In genomic region chr4:82303063-82303462, GRCh38 we compare ENCODE assay signal across 5 cellular contexts.
A peak's percentile ranks its signal among the peaks of the same experiment; 100 is the strongest.
DNase-seq lines count a peak whose midpoint lies in the region; ATAC-seq, FAIRE-seq and TF ChIP-seq lines count a peak whose summit lies in the region.
"Not testable (repeated sequence)": the region's sequence is repeated elsewhere in the genome, so short reads cannot be mapped to it uniquely, and the experiment has no call there.

No MANE protein-coding gene starts in this region.

- CTCF ChIA-PET in K562 (lab: Yijun Ruan, JAX; ENCODE audit: low intra/inter-chr PET ratio); HepG2 (lab: Yijun Ruan, JAX; ENCODE audit: low intra/inter-chr PET ratio, low total read pairs): not testable (repeated sequence)

- H2AFZ ChIP-seq in K562 (ENCODE audit: low read depth, low read length), result peak overlapping the region; percentile 89
- H2AFZ ChIP-seq in HepG2 (ENCODE audit: low read length), result not testable (repeated sequence)

- TF ChIP-seq POLR2A in K562 (conservative IDR thresholded peaks at IDR 0.05); HepG2 (IDR thresholded peaks at IDR 0.05; ENCODE audit: insufficient read depth in 1 of 2, low read depth in 2 of 2, low read length in 2 of 2): not testable (repeated sequence)

- peak; percentile 5 for DNase-seq in NT2/D1 (ENCODE audit: low read depth, low spot score)
- not testable (repeated sequence) for DNase-seq in K562 (ENCODE audit: extremely low read depth in 1 of 4, low spot score in 3 of 4); HepG2 (ENCODE audit: low spot score); stimulated activated effector memory CD8-positive, alpha-beta T cell treated with anti-CD3 and anti-CD28 coated beads, Interleukin-12 subunit alpha, Interleukin-12 subunit beta, amount 100 ng/mL, for 72 hours (ENCODE audit: low spot score in 2 of 2)

- not testable (repeated sequence) for TF ChIP-seq RAD21 in K562 (CRISPR knock-in tag; conservative IDR thresholded peaks at IDR 0.05 in 1 of 2, IDR thresholded peaks at IDR 0.05 in 1 of 2); HepG2 (CRISPR knock-in tag; IDR thresholded peaks at IDR 0.05)

- not testable (repeated sequence) for FAIRE-seq in K562 (lab: Jason Lieb, UNC); HepG2 (lab: Jason Lieb, UNC)

- H3K4me2 ChIP-seq in K562 (ENCODE audit: insufficient read depth, low read length) (peak overlapping the region; percentile 37), HepG2 (ENCODE audit: low read depth, low read length) (peak overlapping the region; percentile 32; the same call in 1 of the 2 replicates)

- not testable (repeated sequence) for H3K4me1 ChIP-seq in HUES6 (ENCODE audit: control insufficient read depth, insufficient read depth, low read length); NT2/D1 (ENCODE audit: insufficient read depth, insufficient read length); K562 (replicated peaks in 1 of 2; ENCODE audit: control insufficient read depth in 2 of 2, insufficient read depth in 2 of 2, low read length in 2 of 2); HepG2 (ENCODE audit: insufficient read depth, low read length)

- not testable (repeated sequence) for H3K36me3 Mint-ChIP-seq in stimulated activated effector memory CD8-positive, alpha-beta T cell treated with anti-CD3 and anti-CD28 coated beads, Interleukin-12 subunit alpha, Interleukin-12 subunit beta, amount 100 ng/mL, for 72 hours

- not testable (repeated sequence) for H3K27me3 ChIP-seq in HUES6 (ENCODE audit: control insufficient read depth, insufficient read depth, low read length); NT2/D1 (ENCODE audit: insufficient read depth, insufficient read length); K562 (ENCODE audit: control insufficient read depth in 2 of 2, insufficient read depth in 2 of 2, low read length in 2 of 2); HepG2 (ENCODE audit: control insufficient read depth in 1 of 2, insufficient read depth in 2 of 2, low read length in 2 of 2)

- in situ Hi-C loops in K562 (cut with MboI); HepG2 (cut with HindIII; ENCODE audit: extremely low pct_ligation_motif_present, low pct_unique_long_range_greater_than_20kb): not testable (repeated sequence)

- TF ChIP-seq EP300 in K562 (IDR thresholded peaks at IDR 0.05; ENCODE audit: low read length); HepG2 (IDR thresholded peaks at IDR 0.05; ENCODE audit: low read depth in 2 of 2, low read length in 2 of 2); HepG2 (CRISPR knock-in tag; IDR thresholded peaks at IDR 0.05; ENCODE audit: borderline replicate concordance): not testable (repeated sequence)

- BruUV-seq in K562 (replicated peaks; lab: Mats Ljungman, UMichigan); HepG2 (replicated peaks; lab: Mats Ljungman, UMichigan): not testable (repeated sequence)

- H4K20me1 ChIP-seq in K562 (replicated peaks; ENCODE audit: control insufficient read depth, insufficient read depth, low read length); HepG2 (ENCODE audit: insufficient read depth, low read length): not testable (repeated sequence)

- peak overlapping the region; percentile 43 for H3K27ac Mint-ChIP-seq in stimulated activated effector memory CD8-positive, alpha-beta T cell treated with anti-CD3 and anti-CD28 coated beads, Interleukin-12 subunit alpha, Interleukin-12 subunit beta, amount 100 ng/mL, for 72 hours

- POLR2A ChIA-PET in K562 (lab: Yijun Ruan, JAX), result interaction anchor here (0.7 kb wide), 1 partner anchor 12 kb away, joined by 3 read pairs; no protein-coding TSS in a partner anchor
- POLR2A ChIA-PET in HepG2 (lab: Yijun Ruan, JAX), result not testable (repeated sequence)

- H3K9me3 Mint-ChIP-seq in stimulated activated effector memory CD8-positive, alpha-beta T cell treated with anti-CD3 and anti-CD28 coated beads, Interleukin-12 subunit alpha, Interleukin-12 subunit beta, amount 100 ng/mL, for 72 hours, result not testable (repeated sequence)

- not testable (repeated sequence) for ATAC-seq in K562; HepG2; stimulated activated effector memory CD8-positive, alpha-beta T cell treated with anti-CD3 and anti-CD28 coated beads, Interleukin-12 subunit alpha, Interleukin-12 subunit beta, amount 100 ng/mL, for 72 hours

- H3K4me3 ChIP-seq in HUES6 (ENCODE audit: low read depth, low read length), result peak overlapping the region; percentile 44; the same call in 1 of the 2 replicates
- not testable (repeated sequence) for H3K4me3 ChIP-seq in NT2/D1 (ENCODE audit: insufficient read length, low read depth); K562; HepG2 (replicated peaks in 1 of 3; ENCODE audit: insufficient read depth in 1 of 3, low read depth in 2 of 3, low read length in 3 of 3)

- H3K27ac ChIP-seq in HUES6 (ENCODE audit: low read depth, low read length), result peak overlapping the region; percentile 53; the same call in 1 of the 2 replicates
- H3K27ac ChIP-seq in K562 (ENCODE audit: extremely low read depth, low read depth, low read length); HepG2 (ENCODE audit: extremely low read length, insufficient read depth, low read length): not testable (repeated sequence)

- not testable (repeated sequence) for H3K9me1 ChIP-seq in K562 (ENCODE audit: control insufficient read depth, insufficient read depth, low read length)

- not testable (repeated sequence) for H3K36me3 ChIP-seq in HUES6 (ENCODE audit: control insufficient read depth, insufficient read depth, low read length); NT2/D1 (ENCODE audit: insufficient read depth, insufficient read length, low read length); K562 (ENCODE audit: control insufficient read depth, insufficient read depth, low read length); HepG2 (replicated peaks in 1 of 2; ENCODE audit: control insufficient read depth in 1 of 2, insufficient read depth in 2 of 2, low read length in 2 of 2)

- peak overlapping the region; percentile 57 for H3K4me3 Mint-ChIP-seq in stimulated activated effector memory CD8-positive, alpha-beta T cell treated with anti-CD3 and anti-CD28 coated beads, Interleukin-12 subunit alpha, Interleukin-12 subunit beta, amount 100 ng/mL, for 72 hours

- not testable (repeated sequence) for H3K9me3 ChIP-seq in HUES6 (ENCODE audit: control insufficient read depth, insufficient read depth, low read depth, low read length); NT2/D1 (ENCODE audit: insufficient read depth, low read length); K562 (replicated peaks; ENCODE audit: control insufficient read depth, insufficient read depth, low read depth, low read length); HepG2 (ENCODE audit: low read length)

- H3K79me2 ChIP-seq in K562 (ENCODE audit: control insufficient read depth, insufficient read depth, low read length); HepG2 (ENCODE audit: insufficient read depth, low read length): not testable (repeated sequence)

- not testable (repeated sequence) for H3K4me1 Mint-ChIP-seq in stimulated activated effector memory CD8-positive, alpha-beta T cell treated with anti-CD3 and anti-CD28 coated beads, Interleukin-12 subunit alpha, Interleukin-12 subunit beta, amount 100 ng/mL, for 72 hours

- not testable (repeated sequence) for TF ChIP-seq CTCF in K562 (IDR thresholded peaks at IDR 0.05 in 2 of 3, conservative IDR thresholded peaks at IDR 0.05 in 1 of 3; ENCODE audit: insufficient read depth in 2 of 3, low read depth in 1 of 3, low read length in 3 of 3); HepG2 (CRISPR knock-in tag; IDR thresholded peaks at IDR 0.05)

- peak overlapping the region; percentile 39 for H3K9ac ChIP-seq in HUES6 (ENCODE audit: low read length)
- H3K9ac ChIP-seq in NT2/D1 (ENCODE audit: insufficient read length, low read depth); K562 (ENCODE audit: insufficient read depth in 1 of 2, low read depth in 2 of 2, low read length in 2 of 2); HepG2 (ENCODE audit: insufficient read depth, low read depth, low read length): not testable (repeated sequence)

- WGBS in K562 (ENCODE audit: insufficient coverage, low coverage, missing lambda C conversion rate), result 22% methylated on average over 11 of the region's 13 CpGs
- WGBS in HepG2 (ENCODE audit: low lambda C conversion rate), result 79% methylated on average over 3 of the region's 13 CpGs

- intact Hi-C loops in K562 (cut with micrococcal nuclease); HepG2 (cut with micrococcal nuclease; ENCODE audit: unreplicated experiment): not testable (repeated sequence)

TF ChIP-seq in K562, 482 proteins besides CTCF, POLR2A, EP300 and RAD21:
- TF ChIP-seq FOXK2 (conservative IDR thresholded peaks at IDR 0.05 in 1 of 2, IDR thresholded peaks at IDR 0.05 in 1 of 2; ENCODE audit: low read depth in 2 of 2) (peak; percentile 43 to 70; a peak in 3 of 4 replicates), NFRKB (IDR thresholded peaks at IDR 0.05; ENCODE audit: low read depth) (peak; percentile 48; the same call in 1 of the 2 replicates), NCOR1 (IDR thresholded peaks at IDR 0.05) (0 out of 2 replicates have a peak, but pooled peaks have one; percentile 14), LEF1 (IDR thresholded peaks at IDR 0.05) (0 out of 2 replicates have a peak, but pooled peaks have one; percentile 30), FOXA3 (CRISPR knock-in tag; conservative IDR thresholded peaks at IDR 0.05 in 1 of 2, IDR thresholded peaks at IDR 0.05 in 1 of 2) (peak in 1 of 2 experiments; percentile 45; a peak in 1 of 4 replicates)

TF ChIP-seq in HepG2, 621 proteins besides CTCF, POLR2A, EP300 and RAD21 (continues in another document):
- peak; percentile 54; the same call in 1 of the 2 replicates for TF ChIP-seq HOXA3 (CRISPR knock-in tag; IDR thresholded peaks at IDR 0.05)
